ENCODE assay signal across 1 cellular context in genomic region chr11:27464155-27464759, GRCh38.
A peak's percentile ranks its signal among the peaks of the same experiment; 100 is the strongest.
TF ChIP-seq lines count a peak whose summit lies in the region.

No MANE protein-coding gene starts in this region.

TF ChIP-seq in K562, 482 proteins besides CTCF, POLR2A, EP300 and RAD21:
- TF ChIP-seq ELF1 (tag; IDR thresholded peaks at IDR 0.05) (peak; percentile 46; the same call in 1 of the 2 replicates), ZNF766 (CRISPR knock-in tag; conservative IDR thresholded peaks at IDR 0.05) (0 out of 2 replicates have a peak, but pooled peaks have one; percentile 47), BACH1 (tag; IDR thresholded peaks at IDR 0.05) (no peak), MEF2A (IDR thresholded peaks at IDR 0.05; ENCODE audit: control insufficient read depth, low read depth, low read length) (no peak), TBP (optimal IDR thresholded peaks at IDR 0.05; ENCODE audit: low read depth, low read length) (peak; percentile 23)
